18 cellular contexts compared by ENCODE assay signal in genomic region chr9:77747163-77747562, GRCh38.
DNase-seq lines count a peak whose midpoint lies in the region; ATAC-seq and TF ChIP-seq lines count a peak whose summit lies in the region.
"Had no signal": no experiment of that assay in that cellular context is flagged by ENCODE, and none has a peak within 500 bp of the region (broad histone marks: within the 10 kb centered on the region; RNA-seq: fewer than 3 reads in every experiment).

No MANE protein-coding gene starts in this region.

- DNase-seq in SK-N-SH (no peak), COLO829 (ENCODE audit: low spot score) (peak; percentile 45), foreskin melanocyte (no peak), GM23338 (ENCODE audit: low spot score) (no peak), HK-2 (ENCODE audit: unreplicated experiment) (no peak)
- DNase-seq: EL, H7, MG63, NCI-H1105, NCI-H187 treated with DMSO at 0.1 percent for 48 hours, NCI-H446 treated with DMSO at 0.1 percent for 48 hours, NCI-H748 treated with DMSO at 0.1 percent for 48 hours, PC-9 had no signal

- no peak overlapping the region for H3K4me3 ChIP-seq in SK-N-SH (ENCODE audit: low read depth in 2 of 2, low read length in 1 of 2)
- H3K4me3 ChIP-seq in muscle layer of colon (ENCODE audit: low read depth in 1 of 2, low read length in 2 of 2): no peak overlapping the region
- H3K4me3 ChIP-seq in GM23338: no peak overlapping the region
- H3K4me3 ChIP-seq: BLaER1, MG63, PC-9 had no signal

- POLR2A ChIA-PET in SK-N-SH (lab: Yijun Ruan, JAX): no interaction called here

- H3K4me2 ChIP-seq in SK-N-SH (no peak overlapping the region), GM23338 (no peak overlapping the region)
- H3K4me2 ChIP-seq: BLaER1, PC-9 had no signal

- H3K9ac ChIP-seq in SK-N-SH (no peak overlapping the region), muscle layer of colon (ENCODE audit: low read length) (no peak overlapping the region)
- H3K9ac ChIP-seq: BLaER1 had no signal

- TF ChIP-seq RAD21 in SK-N-SH (IDR thresholded peaks at IDR 0.05; ENCODE audit: low read length): no peak

- H3K4me1 ChIP-seq in SK-N-SH (ENCODE audit: control insufficient read depth in 1 of 2, insufficient read depth in 2 of 2, low read depth in 1 of 2, low read length in 1 of 2) (peaks cover 46 to 64% of the 10 kb centered on the region in 2 experiments; a peak in 3 of 4 replicates), muscle layer of colon (ENCODE audit: insufficient read depth, low read length) (peaks cover 61% of the 10 kb centered on the region), GM23338 (ENCODE audit: insufficient read depth) (peaks cover 15% of the 10 kb centered on the region)
- H3K4me1 ChIP-seq: BLaER1 had no signal

- H3K9me2 ChIP-seq in SK-N-SH: no peaks in the 10 kb centered on the region
- H3K9me2 ChIP-seq in GM23338 (ENCODE audit: insufficient read depth): peaks cover 8% of the 10 kb centered on the region; the same call in 1 of the 2 replicates

- peaks cover 56% of the 10 kb centered on the region for H3K4me1 Mint-ChIP-seq in activated naive CD8-positive, alpha-beta T cell (ENCODE audit: low read depth)
- peaks cover 35% of the 10 kb centered on the region for H3K4me1 Mint-ChIP-seq in GM23338

- peak overlapping the region; percentile 69 for H3K27ac Mint-ChIP-seq in activated naive CD8-positive, alpha-beta T cell
- H3K27ac Mint-ChIP-seq in GM23338: no peak overlapping the region

- H3F3A ChIP-seq in SK-N-SH (replicated peaks; ENCODE audit: insufficient read depth) (peaks cover 17% of the 10 kb centered on the region), GM23338 (replicated peaks; ENCODE audit: low read depth) (no peaks in the 10 kb centered on the region)

- CTCF ChIA-PET in SK-N-SH (lab: Yijun Ruan, JAX): interaction anchor here (1.2 to 8.2 kb wide), 4 partner anchors 282 to 313 kb away, joined by 3 to 109 read pairs (median 4); no protein-coding TSS in a partner anchor

- TF ChIP-seq EP300 in SK-N-SH (IDR thresholded peaks at IDR 0.05; ENCODE audit: borderline replicate concordance in 1 of 2, low read depth in 1 of 2, low read length in 1 of 2): no peak

- H3K27me3 Mint-ChIP-seq in activated naive CD8-positive, alpha-beta T cell: no peaks in the 10 kb centered on the region
- H3K27me3 Mint-ChIP-seq in GM23338 (ENCODE audit: insufficient read depth, low read depth, poor library complexity): peaks cover 2% of the 10 kb centered on the region

- no peak overlapping the region for H2AFZ ChIP-seq in SK-N-SH (ENCODE audit: low read depth)
- no peak overlapping the region for H2AFZ ChIP-seq in GM23338
- H2AFZ ChIP-seq: PC-9 had no signal

- H3K36me3 Mint-ChIP-seq in activated naive CD8-positive, alpha-beta T cell: peaks cover 10% of the 10 kb centered on the region
- no peaks in the 10 kb centered on the region for H3K36me3 Mint-ChIP-seq in GM23338 (ENCODE audit: low read depth)

- TF ChIP-seq CTCF in SK-N-SH (IDR thresholded peaks at IDR 0.05): no peak
- no peak for TF ChIP-seq CTCF in GM23338 (conservative IDR thresholded peaks at IDR 0.05; ENCODE audit: low read depth in 2 of 2)

- H3K9me3 ChIP-seq in SK-N-SH: no peaks in the 10 kb centered on the region
- H3K9me3 ChIP-seq in muscle layer of colon (ENCODE audit: low read length): no peaks in the 10 kb centered on the region
- H3K9me3 ChIP-seq: BLaER1, MG63 had no signal

- peaks cover 26% of the 10 kb centered on the region; the same call in 1 of the 2 replicates for H3K79me2 ChIP-seq in SK-N-SH (ENCODE audit: insufficient read depth)
- H3K79me2 ChIP-seq in GM23338 (replicated peaks; ENCODE audit: insufficient read depth): no peaks in the 10 kb centered on the region

- ATAC-seq in SK-N-SH treated with all-trans-retinoic acid at 6 μM for 48 hours: no peak
- no peak for ATAC-seq in GM23338

- no peaks in the 10 kb centered on the region for H3K27me3 ChIP-seq in SK-N-SH (ENCODE audit: insufficient read depth)
- no peaks in the 10 kb centered on the region for H3K27me3 ChIP-seq in muscle layer of colon (ENCODE audit: control insufficient read depth in 1 of 2, insufficient read depth in 2 of 2, low read length in 2 of 2)
- H3K27me3 ChIP-seq in GM23338 (ENCODE audit: insufficient read depth): no peaks in the 10 kb centered on the region
- H3K27me3 ChIP-seq: BLaER1, MG63 had no signal

- H3K9me3 Mint-ChIP-seq in activated naive CD8-positive, alpha-beta T cell (ENCODE audit: low read depth): peaks cover 3% of the 10 kb centered on the region
- H3K9me3 Mint-ChIP-seq in GM23338: no peaks in the 10 kb centered on the region

- H3K4me3 Mint-ChIP-seq in activated naive CD8-positive, alpha-beta T cell: peak overlapping the region; percentile 30
- no peak overlapping the region for H3K4me3 Mint-ChIP-seq in GM23338

- H3K27ac ChIP-seq in SK-N-SH (ENCODE audit: low read depth in 2 of 2, low read length in 1 of 2) (peak overlapping the region in 1 of 2 experiments; percentile 100; a peak in 2 of 4 replicates), muscle layer of colon (ENCODE audit: low read depth, low read length) (peak overlapping the region; percentile 0), GM23338 (ENCODE audit: low read depth) (no peak overlapping the region)
- H3K27ac ChIP-seq: 22Rv1, BLaER1, PC-9 had no signal

- H3K36me3 ChIP-seq in SK-N-SH (replicated peaks in 1 of 2; ENCODE audit: control insufficient read depth in 1 of 2, insufficient read depth in 2 of 2, low read length in 1 of 2): peaks cover 3 to 14% of the 10 kb centered on the region in 2 experiments
- H3K36me3 ChIP-seq in muscle layer of colon (ENCODE audit: insufficient read depth, low read length): no peaks in the 10 kb centered on the region
- no peaks in the 10 kb centered on the region for H3K36me3 ChIP-seq in GM23338 (ENCODE audit: insufficient read depth)
- H3K36me3 ChIP-seq: BLaER1, MG63 had no signal

- no peaks in the 10 kb centered on the region for H4K20me1 ChIP-seq in SK-N-SH (ENCODE audit: insufficient read depth)
- no peaks in the 10 kb centered on the region for H4K20me1 ChIP-seq in GM23338 (replicated peaks; ENCODE audit: insufficient read depth)
- H4K20me1 ChIP-seq: BLaER1 had no signal

TF ChIP-seq in SK-N-SH, 30 proteins besides CTCF, POLR2A, EP300 and RAD21 (continues in another document):
- TF ChIP-seq JUND (IDR thresholded peaks at IDR 0.05): peak; percentile 42; the same call in 1 of the 2 replicates
- no peak for TF ChIP-seq GABPA (IDR thresholded peaks at IDR 0.05; ENCODE audit: low read depth)
- TF ChIP-seq MEF2A (IDR thresholded peaks at IDR 0.05; ENCODE audit: borderline replicate concordance, low read depth): no peak
- no peak for TF ChIP-seq POLR2AphosphoS5 (IDR thresholded peaks at IDR 0.05; ENCODE audit: low read depth, low read length)
- no peak for TF ChIP-seq YY1 (IDR thresholded peaks at IDR 0.05; ENCODE audit: low read depth)
- peak; percentile 47 for TF ChIP-seq PBX3 (IDR thresholded peaks at IDR 0.05)
- TF ChIP-seq FOSL2 (IDR thresholded peaks at IDR 0.05; ENCODE audit: borderline replicate concordance, low read depth): 0 out of 2 replicates have a peak, but pooled peaks have one; percentile 9

TF ChIP-seq in SK-N-SH treated with all-trans-retinoic acid at 6 μM for 48 hours, 23 proteins besides CTCF, POLR2A, EP300 and RAD21 (continues in another document):
- TF ChIP-seq RARB (CRISPR knock-in tag; IDR thresholded peaks at IDR 0.05) (no peak), ZC3H10 (CRISPR knock-in tag; IDR thresholded peaks at IDR 0.05) (no peak), TOX (CRISPR knock-in tag; IDR thresholded peaks at IDR 0.05; ENCODE audit: borderline replicate concordance) (no peak), BACH2 (CRISPR knock-in tag; IDR thresholded peaks at IDR 0.05; ENCODE audit: borderline replicate concordance) (no peak)

TF ChIP-seq in GM23338, 12 proteins besides CTCF, POLR2A, EP300 and RAD21 (continues in another document):
- no peak for TF ChIP-seq ZNF114 (CRISPR knock-in tag; IDR thresholded peaks at IDR 0.05)
- TF ChIP-seq EZH2phosphoT487 (IDR thresholded peaks at IDR 0.05; ENCODE audit: unreplicated experiment): no peak
- no peak for TF ChIP-seq NANOG (IDR thresholded peaks at IDR 0.05; ENCODE audit: borderline replicate concordance)
- TF ChIP-seq REST (IDR thresholded peaks at IDR 0.05; ENCODE audit: unreplicated experiment): no peak
- TF ChIP-seq CREB1 (CRISPR knock-in tag; IDR thresholded peaks at IDR 0.05; ENCODE audit: low read depth): no peak
- TF ChIP-seq STAT1 (IDR thresholded peaks at IDR 0.05; ENCODE audit: unreplicated experiment): no peak
- no peak for TF ChIP-seq ZNF331 (CRISPR knock-in tag; IDR thresholded peaks at IDR 0.05; ENCODE audit: low read depth)
- no peak for TF ChIP-seq ETS1 (IDR thresholded peaks at IDR 0.05)
